In genomic region chr21:38489729-38490128, GRCh38 we compare ENCODE assay signal across 21 cellular contexts. TPM values are rescaled to one million over a fixed set of nuclear protein-coding genes. Genes with fewer than 3 reads are reported as not detected.
DNase-seq lines count a peak whose midpoint lies in the region; ATAC-seq and TF ChIP-seq lines count a peak whose summit lies in the region.
"Had no signal": no experiment of that assay in that cellular context is flagged by ENCODE, and none has a peak within 500 bp of the region (broad histone marks: within the 10 kb centered on the region; RNA-seq: fewer than 3 reads in every experiment).

No MANE protein-coding gene starts in this region.

- H3K9me2 ChIP-seq in PC-3 (replicated peaks; ENCODE audit: low read length): no peaks in the 10 kb centered on the region

- H2AFZ ChIP-seq in PC-3 (ENCODE audit: low read length): no peak overlapping the region
- peak overlapping the region; percentile 77 for H2AFZ ChIP-seq in neuronal stem cell (ENCODE audit: low read length)

- CTCF ChIA-PET in PC-3 (lab: Charles Lee): no interaction called here

- no peak overlapping the region for H2BK15ac ChIP-seq in neuronal stem cell (ENCODE audit: low read length)

- H3K27me3 ChIP-seq in BLaER1 (no peaks in the 10 kb centered on the region), PC-3 (ENCODE audit: low read length) (no peaks in the 10 kb centered on the region), foreskin keratinocyte (no peaks in the 10 kb centered on the region), neuronal stem cell (ENCODE audit: control insufficient read depth in 3 of 3, insufficient read depth in 3 of 3, low read depth in 1 of 3, low read length in 3 of 3) (no peaks in the 10 kb centered on the region)
- H3K27me3 ChIP-seq: MG63 had no signal

- WGBS in neuronal stem cell (ENCODE audit: extremely low coverage in 2 of 2, insufficient read length in 2 of 2, insufficient replicate concordance in 1 of 2), 2 donors: no CpG with 5 or more reads among the region's 6 CpGs

- H3K14ac ChIP-seq in neuronal stem cell (ENCODE audit: low read length): no peak overlapping the region

- H3K4me3 Mint-ChIP-seq in effector memory CD8-positive, alpha-beta T cell: no peak overlapping the region
- H3K4me3 Mint-ChIP-seq: activated naive CD8-positive, alpha-beta T cell treated with anti-CD3 and anti-CD28 coated beads for 36 hours; brain; IgD-negative memory B cell had no signal

- H3K4me3 ChIP-seq in BLaER1: peak overlapping the region; percentile 57
- H3K4me3 ChIP-seq in PC-3 (ENCODE audit: low read length): no peak overlapping the region
- H3K4me3 ChIP-seq in neuronal stem cell (ENCODE audit: low read length in 2 of 2): no peak overlapping the region
- H3K4me3 ChIP-seq: MG63 had no signal

- H3K9me3 Mint-ChIP-seq in effector memory CD8-positive, alpha-beta T cell: no peaks in the 10 kb centered on the region
- H3K9me3 Mint-ChIP-seq: activated naive CD8-positive, alpha-beta T cell treated with anti-CD3 and anti-CD28 coated beads for 36 hours; activated T-helper 2 cell treated with anti-CD3 and anti-CD28 coated beads, Interferon-gamma antibody, Interleukin-2, Interleukin-4, amounts not matched to agents 10 μg/mL and 5 μg/mL and 100 μg/mL, durations not matched to agents 14 hours and 24 hours and 36 hours had no signal

- POLR2A ChIA-PET in PC-3 (lab: Charles Lee; ENCODE audit: unreplicated experiment): no interaction called here

- peak overlapping the region; percentile 95 for H3K27ac ChIP-seq in BLaER1
- peak overlapping the region; percentile 57 for H3K27ac ChIP-seq in PC-3 (ENCODE audit: low read length)
- H3K27ac ChIP-seq in foreskin keratinocyte: peak overlapping the region; percentile 94
- H3K27ac ChIP-seq in neuronal stem cell (replicated peaks; ENCODE audit: low read length): peak overlapping the region; percentile 60
- H3K27ac ChIP-seq: C4-2B had no signal

- H2AK5ac ChIP-seq in neuronal stem cell (ENCODE audit: low read depth, low read length): no peak overlapping the region

- H4K8ac ChIP-seq in neuronal stem cell (ENCODE audit: low read depth, low read length): no peak overlapping the region

- H3F3A ChIP-seq in PC-3 (ENCODE audit: low read length, unreplicated experiment): peaks cover 4% of the 10 kb centered on the region

- no peaks in the 10 kb centered on the region for H3K4me1 Mint-ChIP-seq in effector memory CD8-positive, alpha-beta T cell (ENCODE audit: low read depth in 2 of 2)

- no peaks in the 10 kb centered on the region for H3K9me3 ChIP-seq in BLaER1
- H3K9me3 ChIP-seq in PC-3 (ENCODE audit: low read length): no peaks in the 10 kb centered on the region
- peaks cover 0 to 3% of the 10 kb centered on the region in 2 donors for H3K9me3 ChIP-seq in neuronal stem cell (replicated peaks in 1 of 2; ENCODE audit: control insufficient read depth in 2 of 2, insufficient read depth in 1 of 2, low read depth in 1 of 2, low read length in 2 of 2)
- H3K9me3 ChIP-seq: MG63 had no signal

- peak overlapping the region; percentile 79 for H3K9ac ChIP-seq in BLaER1
- H3K9ac ChIP-seq in PC-3 (ENCODE audit: low read length): no peak overlapping the region
- no peak overlapping the region for H3K9ac ChIP-seq in neuronal stem cell (ENCODE audit: low read depth, low read length, poor library complexity)

- no peaks in the 10 kb centered on the region for H3K79me2 ChIP-seq in PC-3 (ENCODE audit: low read length)

- BruUV-seq in PC-3 (replicated peaks; lab: Mats Ljungman, UMichigan): no TSS peak

- H3K18ac ChIP-seq in neuronal stem cell (ENCODE audit: low read length): no peak overlapping the region

- no peak overlapping the region for H2BK120ac ChIP-seq in neuronal stem cell (ENCODE audit: low read depth, low read length)

- TF ChIP-seq CTCF in PC-3 (conservative IDR thresholded peaks at IDR 0.05; ENCODE audit: low read depth, low read length): no peak
- TF ChIP-seq CTCF in foreskin keratinocyte (conservative IDR thresholded peaks at IDR 0.05): no peak

- DNase-seq in PC-3: no peak
- no peak for DNase-seq in foreskin keratinocyte
- no peak for DNase-seq in neuronal stem cell (ENCODE audit: low spot score)
- DNase-seq in HuH-7 (ENCODE audit: low spot score): no peak
- no peak for DNase-seq in dedifferentiated amniotic fluid mesenchymal stem cell (ENCODE audit: extremely low spot score)
- DNase-seq in NCI-H1048 (lab: John Stamatoyannopoulos, UW): no peak
- no peak for DNase-seq in effector memory CD8-positive, alpha-beta T cell
- DNase-seq: activated CD4-positive, alpha-beta T cell treated with anti-CD3 and anti-CD28 coated beads for 48 hours; activated naive CD8-positive, alpha-beta T cell treated with anti-CD3 and anti-CD28 coated beads for 36 hours; foreskin fibroblast; MG63; NCI-H748 treated with DMSO at 0.1 percent for 48 hours; SHP77 treated with DMSO at 0.1 percent for 48 hours; stimulated activated CD4-positive, alpha-beta T cell treated with anti-CD3 and anti-CD28 coated beads, Interleukin-12 subunit alpha, Interleukin-12 subunit beta, amount 100 ng/mL, for 4 hours; substantia nigra had no signal

- H3K36me3 ChIP-seq in BLaER1 (peaks cover 42% of the 10 kb centered on the region), PC-3 (ENCODE audit: low read depth, low read length) (no peaks in the 10 kb centered on the region), neuronal stem cell (replicated peaks in 1 of 2; ENCODE audit: control insufficient read depth in 2 of 2, insufficient read depth in 2 of 2, low read length in 2 of 2) (no peaks in the 10 kb centered on the region)
- H3K36me3 ChIP-seq: MG63 had no signal

- H2BK12ac ChIP-seq in neuronal stem cell (ENCODE audit: low read length): no peak overlapping the region

- H3K4ac ChIP-seq in neuronal stem cell (ENCODE audit: low read length): no peak overlapping the region

- H3K4me1 ChIP-seq in BLaER1 (peaks cover 98% of the 10 kb centered on the region), PC-3 (ENCODE audit: insufficient read depth, low read length) (peaks cover 38% of the 10 kb centered on the region), foreskin keratinocyte (peaks cover 36% of the 10 kb centered on the region), neuronal stem cell (ENCODE audit: control insufficient read depth in 2 of 2, insufficient read depth in 1 of 2, low read depth in 1 of 2, low read length in 2 of 2) (peaks cover 19 to 22% of the 10 kb centered on the region in 2 donors)

- ATAC-seq in PC-3 (no peak), foreskin keratinocyte (no peak)
- no peak for ATAC-seq in effector memory CD8-positive, alpha-beta T cell (replicated peaks)

- peak overlapping the region; percentile 79 for H3K4me2 ChIP-seq in BLaER1
- peak overlapping the region; percentile 42 for H3K4me2 ChIP-seq in PC-3 (ENCODE audit: low read length)
- H3K4me2 ChIP-seq in neuronal stem cell (ENCODE audit: insufficient read depth, low read length, poor library complexity, severe bottlenecking): peak overlapping the region; percentile 12

- H3K27me3 Mint-ChIP-seq in effector memory CD8-positive, alpha-beta T cell: peaks cover 14 to 44% of the 10 kb centered on the region in 2 donors

- H4K20me1 ChIP-seq in BLaER1: peaks cover 6% of the 10 kb centered on the region; the same call in 1 of the 2 replicates
- H4K20me1 ChIP-seq in PC-3 (ENCODE audit: low read length): no peaks in the 10 kb centered on the region

- no peak overlapping the region for H3K27ac Mint-ChIP-seq in effector memory CD8-positive, alpha-beta T cell
- H3K27ac Mint-ChIP-seq: activated naive CD8-positive, alpha-beta T cell treated with anti-CD3 and anti-CD28 coated beads for 36 hours; activated T-helper 2 cell treated with anti-CD3 and anti-CD28 coated beads, Interferon-gamma antibody, Interleukin-2, Interleukin-4, amounts not matched to agents 10 μg/mL and 5 μg/mL and 100 μg/mL, durations not matched to agents 14 hours and 24 hours and 36 hours; brain; IgD-negative memory B cell had no signal

- H3K79me1 ChIP-seq in neuronal stem cell (ENCODE audit: low read depth, low read length): no peaks in the 10 kb centered on the region

- no peak overlapping the region for H2BK5ac ChIP-seq in neuronal stem cell (ENCODE audit: low read length)

- H4K91ac ChIP-seq in neuronal stem cell (ENCODE audit: low read depth, low read length, poor library complexity): no peak overlapping the region

- no peak overlapping the region for H3K23ac ChIP-seq in neuronal stem cell (ENCODE audit: low read depth, low read length, poor library complexity)

- no peaks in the 10 kb centered on the region for H3K36me3 Mint-ChIP-seq in effector memory CD8-positive, alpha-beta T cell (ENCODE audit: insufficient read depth)
- H3K36me3 Mint-ChIP-seq: activated naive CD8-positive, alpha-beta T cell treated with anti-CD3 and anti-CD28 coated beads for 36 hours; brain; IgD-negative memory B cell had no signal

- intact Hi-C loops in PC-3 (cut with micrococcal nuclease): no loop called here

RNA-seq across cellular contexts. Expression of gene ERG, which starts 8.5 kb away (rescaled TPM):
- not detected in 2 replicates for total RNA-seq in PC-3 (2014; rRNA removed)
- total RNA-seq in foreskin keratinocyte: 0.24 and 0.49 TPM in 2 replicates
- polyA plus RNA-seq in foreskin keratinocyte: 0.03 and 0.12 TPM in 2 replicates
- polyA plus RNA-seq in neuronal stem cell (2013, experiment 1 of 2): not detected
- 0.04 TPM for polyA plus RNA-seq in neuronal stem cell (2013, experiment 2 of 2)
- total RNA-seq: activated naive CD8-positive, alpha-beta T cell treated with anti-CD3 and anti-CD28 coated beads for 36 hours; OCI-LY7 had no signal
- polyA plus RNA-seq: IgD-negative memory B cell had no signal

Comparison
In these comparisons a context has a peak if more than half of its experiments do, and no peak if none do; other contexts are left out.
1. H3K4me2 ChIP-seq: peak in every context shown above with its lines; median percentile 79 in BLaER1; 42 in PC-3; 12 in neuronal stem cell.